Comparison of ENCODE assay signal across 8 cellular contexts in the genomic region with DNA sequence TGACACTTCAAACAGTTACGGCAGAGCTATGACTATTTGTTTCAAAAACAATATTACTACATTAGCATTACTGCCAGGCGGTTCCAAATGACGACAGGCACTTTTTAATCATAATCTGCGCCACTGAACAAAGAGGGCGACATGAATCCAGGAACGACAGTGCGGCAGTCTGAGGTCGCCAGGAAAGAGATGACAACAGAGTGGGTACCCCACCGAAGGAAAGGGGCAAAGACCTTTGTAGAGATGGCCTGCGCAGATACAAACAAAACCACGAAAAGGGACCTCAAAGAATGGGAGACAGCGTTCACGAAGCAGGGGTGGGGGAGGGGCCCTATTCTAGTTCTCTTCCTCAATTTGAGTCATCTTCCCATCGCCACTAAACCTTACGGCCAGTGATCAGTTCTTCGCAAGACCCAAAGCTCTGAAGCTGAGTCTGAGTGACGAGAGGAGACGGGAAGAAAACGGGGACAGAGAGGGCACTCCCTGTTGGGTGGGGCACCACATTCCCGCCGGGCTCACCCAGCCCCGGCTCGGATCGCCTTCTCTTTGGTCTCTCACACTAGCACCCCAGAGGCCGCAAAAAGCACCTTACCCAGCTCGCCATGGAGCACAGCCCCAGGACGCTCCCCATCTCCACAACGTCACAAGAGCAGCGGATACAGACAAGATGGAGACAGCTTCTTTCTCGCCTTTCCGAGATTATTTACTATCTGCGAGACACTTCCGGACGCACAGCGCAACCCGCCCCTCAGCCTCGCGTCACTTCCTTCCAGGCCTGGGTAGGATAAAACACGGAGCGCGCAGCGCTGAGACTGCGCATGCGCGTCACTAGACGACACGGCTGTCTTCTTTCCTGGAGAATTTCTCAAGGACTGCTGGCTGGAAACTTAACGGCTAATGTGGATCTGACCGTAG. TPM values are rescaled to one million over a fixed set of nuclear protein-coding genes. Genes with fewer than 3 reads are reported as not detected.
DNase-seq lines count a peak whose midpoint lies in the region; ATAC-seq and TF ChIP-seq lines count a peak whose summit lies in the region.

A gene (minus strand): TSS at position 701 of the 915 bp plus-strand sequence. CDS start 70 bp downstream, at position 631.

- peak within 1 kb of the TSS; percentile 100 for H3K4me3 Mint-ChIP-seq in activated naive CD8-positive, alpha-beta T cell

- CTCF ChIA-PET in GM10248 (lab: Yijun Ruan, JAX): interaction anchor here (0.7 to 2.3 kb wide), 6 partner anchors 13 to 59 kb away, joined by 3 to 14 read pairs (median 3); no protein-coding TSS in a partner anchor

- H3K4me3 ChIP-seq in testis: peak within 1 kb of the TSS; percentile 86 to 95

- H3K27me3 Mint-ChIP-seq in activated naive CD8-positive, alpha-beta T cell: no peaks in the 10 kb centered on the region

- intact Hi-C loops in testis (cut with DNase I; ENCODE audit: low total_unique reads): no loop called here

- no peaks in the 10 kb centered on the region for H3K36me3 ChIP-seq in testis (ENCODE audit: low read depth, missing control alignments)

- H3K4me1 ChIP-seq in testis: peaks cover 7% of the 10 kb centered on the region

- H3K27ac ChIP-seq in testis: peak within 1 kb of the TSS; percentile 93 to 96

- H3K27ac Mint-ChIP-seq in activated naive CD8-positive, alpha-beta T cell: peak within 1 kb of the TSS; percentile 100

- no peaks in the 10 kb centered on the region for H3K27me3 ChIP-seq in testis

- peaks cover 46% of the 10 kb centered on the region for H3K4me1 Mint-ChIP-seq in activated naive CD8-positive, alpha-beta T cell (ENCODE audit: low read depth)

- WGBS in testis, 2 donors: 0% methylated on average over 39 to 49 of the region's 49 CpGs

- H3K9me3 Mint-ChIP-seq in activated naive CD8-positive, alpha-beta T cell (ENCODE audit: low read depth): no peaks in the 10 kb centered on the region

- TF ChIP-seq POLR2A in testis (IDR thresholded peaks at IDR 0.05): peak; percentile 84

- ATAC-seq in HG02623 (IDR thresholded peaks at IDR 0.05; ENCODE audit: unreplicated experiment) (peak; percentile 99), omental fat pad (ENCODE audit: low FRiP score) (peak; percentile 99)

- POLR2A ChIA-PET in GM10248 (lab: Yijun Ruan, JAX): interaction anchor here (0.6 kb wide), 1 partner anchor 13 kb away, joined by 3 read pairs; no protein-coding TSS in a partner anchor

- H3K9me3 ChIP-seq in testis: no peaks in the 10 kb centered on the region

- DNase-seq in GM10248 (ENCODE audit: extremely low spot score) (peak; percentile 91), NCI-H1105 (lab: John Stamatoyannopoulos, UW) (peak; percentile 91), SKM-1 treated with dmso at 0.1 percent for 144 hours (lab: John Stamatoyannopoulos, UW; ENCODE audit: unreplicated experiment) (peak; percentile 93), glomerular visceral epithelial cell (ENCODE audit: extremely low spot score) (peak; percentile 95), omental fat pad (ENCODE audit: low spot score) (peak; percentile 72), testis (peak; percentile 98)

- H3K36me3 Mint-ChIP-seq in activated naive CD8-positive, alpha-beta T cell: peaks cover 5% of the 10 kb centered on the region

- TF ChIP-seq CTCF in GM10248 (IDR thresholded peaks at IDR 0.05; ENCODE audit: control extremely low read depth, extremely low read depth, low read depth, missing control alignments) (no peak), omental fat pad (IDR thresholded peaks at IDR 0.05) (no peak), testis (IDR thresholded peaks at IDR 0.05) (peak in 1 of 3 experiments; percentile 11)

RNA-seq across cellular contexts. Expression of the gene that starts here (rescaled TPM):
- total RNA-seq in omental fat pad (100 to 1,000 TPM; 233 to 277 (median 250) TPM), testis (100 to 1,000 TPM; 114 to 142 TPM)
- 83.8 TPM for polyA plus RNA-seq in testis (ENCODE audit: insufficient read depth, low read depth, low replicate concordance)

Comparison
In these comparisons a context has a peak if more than half of its experiments do, and no peak if none do; other contexts are left out.
1. Peak in every context shown above with its lines: DNase-seq, ATAC-seq, H3K4me3 ChIP-seq and H3K27ac ChIP-seq.